ENCODE assay signal across 20 cellular contexts in genomic region chr15:58037902-58038301, GRCh38. TPM values are rescaled to one million over a fixed set of nuclear protein-coding genes. Genes with fewer than 3 reads are reported as not detected.
"Had no signal": no experiment of that assay in that cellular context is flagged by ENCODE, and none has a peak within 500 bp of the region (broad histone marks: within the 10 kb centered on the region; RNA-seq: fewer than 3 reads in every experiment).

No MANE protein-coding gene starts in this region.

- H3K27ac ChIP-seq: brain microvascular endothelial cell, thyroid gland had no signal

- DNase-seq: activated CD4-positive, alpha-beta T cell treated with anti-CD3 and anti-CD28 coated beads, Interleukin-2, amount 10 ng/mL, durations not matched to agents 24 days and 14 days; activated CD4-positive, CD25-positive, alpha-beta regulatory T cell; activated CD8-positive, alpha-beta T cell treated with anti-CD3 and anti-CD28 coated beads, Interleukin-2, amount 10 ng/mL, durations not matched to agents 7 days and 5 days; activated naive CD4-positive, alpha-beta T cell treated with anti-CD3 and anti-CD28 coated beads for 36 hours; activated T-cell treated with anti-CD3 and anti-CD28 coated beads, Interleukin-2, amount 50 U/mL, for 4 hours; aorta; dermis blood vessel endothelial cell; effector memory CD4-positive, alpha-beta T cell; hippocampal formation; islet precursor cell; left colon; occipital lobe; posterior cingulate gyrus; stimulated activated CD4-positive, alpha-beta T cell treated with anti-CD3 and anti-CD28 coated beads, Interleukin-2, amount 100 ng/mL, for 24 hours; stimulated activated naive CD4-positive, alpha-beta T cell treated with Interleukin-2 at 50 U/mL for 16 hours; T-helper 1 cell; T1000; thyroid gland had no signal

- H3K27me3 ChIP-seq: brain microvascular endothelial cell, thyroid gland had no signal

- H3K27ac Mint-ChIP-seq: activated CD4-positive, alpha-beta T cell treated with anti-CD3 and anti-CD28 coated beads, Interleukin-2, amount 10 ng/mL, durations not matched to agents 24 days and 14 days; activated CD8-positive, alpha-beta T cell treated with anti-CD3 and anti-CD28 coated beads, Interleukin-2, amount 10 ng/mL, durations not matched to agents 7 days and 5 days; activated naive CD4-positive, alpha-beta T cell treated with anti-CD3 and anti-CD28 coated beads for 36 hours had no signal

- H3K4me1 Mint-ChIP-seq: activated CD4-positive, alpha-beta T cell treated with anti-CD3 and anti-CD28 coated beads, Interleukin-2, amount 10 ng/mL, durations not matched to agents 24 days and 14 days had no signal

- H3K9me3 Mint-ChIP-seq: activated CD4-positive, alpha-beta T cell treated with anti-CD3 and anti-CD28 coated beads, Interleukin-2, amount 10 ng/mL, durations not matched to agents 24 days and 14 days; activated naive CD4-positive, alpha-beta T cell treated with anti-CD3 and anti-CD28 coated beads for 36 hours; activated T-cell treated with anti-CD3 and anti-CD28 coated beads, Interleukin-2, amount 50 U/mL, for 4 hours had no signal

- H3K9me3 ChIP-seq: thyroid gland had no signal

- ATAC-seq: activated CD8-positive, alpha-beta T cell treated with anti-CD3 and anti-CD28 coated beads, Interleukin-2, amount 10 ng/mL, durations not matched to agents 7 days and 5 days; activated T-cell treated with anti-CD3 and anti-CD28 coated beads, Interleukin-2, amount 50 U/mL, for 4 hours had no signal

- H3K36me3 ChIP-seq: brain microvascular endothelial cell, thyroid gland had no signal

- H3K4me3 Mint-ChIP-seq: activated CD4-positive, alpha-beta T cell treated with anti-CD3 and anti-CD28 coated beads, Interleukin-2, amount 10 ng/mL, durations not matched to agents 24 days and 14 days; activated CD8-positive, alpha-beta T cell treated with anti-CD3 and anti-CD28 coated beads, Interleukin-2, amount 10 ng/mL, durations not matched to agents 7 days and 5 days; activated naive CD4-positive, alpha-beta T cell treated with anti-CD3 and anti-CD28 coated beads for 36 hours; activated T-cell treated with anti-CD3 and anti-CD28 coated beads, Interleukin-2, amount 50 U/mL, for 4 hours had no signal

- H3K4me3 ChIP-seq: lung, thyroid gland had no signal

RNA-seq across cellular contexts. Expression of gene ALDH1A2, which starts 27.6 kb away (rescaled TPM):
- total RNA-seq: activated CD8-positive, alpha-beta T cell treated with anti-CD3 and anti-CD28 coated beads, Interleukin-2, amount 10 ng/mL, durations not matched to agents 7 days and 5 days; activated naive CD4-positive, alpha-beta T cell treated with anti-CD3 and anti-CD28 coated beads for 36 hours had no signal
